1 cellular context compared by ENCODE assay signal in genomic region chr20:34437330-34437986, GRCh38.
TF ChIP-seq lines count a peak whose summit lies in the region.

No MANE protein-coding gene starts in this region.

TF ChIP-seq in WTC11, 78 proteins besides CTCF, POLR2A, EP300 and RAD21 (continued from another document):
- TF ChIP-seq CDX4 (CRISPR knock-in tag; IDR thresholded peaks at IDR 0.05; ENCODE audit: borderline replicate concordance) = no peak
